8 cellular contexts compared by ENCODE assay signal in the genomic region with DNA sequence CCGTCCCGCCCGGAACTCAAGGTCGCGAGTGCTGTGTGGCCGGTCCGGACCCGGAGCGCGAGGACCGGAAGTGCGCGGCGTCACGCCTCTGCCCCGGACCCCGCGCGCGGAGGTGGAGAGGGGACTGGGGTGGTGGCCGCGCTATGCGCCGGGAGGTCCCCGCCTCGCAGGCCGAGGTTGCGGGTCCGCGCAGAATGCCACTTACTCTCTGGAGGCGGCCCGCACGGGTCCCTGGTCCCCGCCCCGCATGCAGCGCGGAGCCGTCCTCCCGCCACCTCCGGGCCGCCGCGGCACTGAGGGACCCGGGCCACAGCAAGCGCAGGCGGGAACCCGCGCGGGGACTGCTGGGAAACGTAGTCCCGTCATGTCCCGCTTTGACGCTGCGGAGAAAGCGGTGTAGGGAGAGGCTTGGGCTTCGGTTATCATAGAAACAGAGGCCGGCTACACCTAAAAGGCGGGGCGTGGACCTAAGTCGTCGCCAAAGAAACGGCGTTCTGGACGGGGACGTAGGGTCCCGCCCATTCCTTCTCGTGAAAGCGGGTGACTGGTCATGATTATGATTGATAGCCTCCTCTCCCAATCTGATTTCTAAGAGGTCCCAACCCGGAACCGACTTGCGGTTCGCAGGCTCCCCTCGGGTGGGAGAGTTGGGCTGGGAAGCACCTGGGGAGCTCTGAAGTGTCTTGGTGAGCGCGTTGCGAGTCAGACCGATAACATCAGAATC. TPM values are rescaled to one million over a fixed set of nuclear protein-coding genes. Genes with fewer than 3 reads are reported as not detected.
A peak's percentile ranks its signal among the peaks of the same experiment; 100 is the strongest.
DNase-seq lines count a peak whose midpoint lies in the region; ATAC-seq, FAIRE-seq and TF ChIP-seq lines count a peak whose summit lies in the region.

ZNF837 (minus strand) TSS at position 295 of the 724 bp plus-strand sequence. CDS start 11,698 bp downstream, outside the sequence.

- H3K14ac ChIP-seq in H1 (ENCODE audit: insufficient read length): no peak within 1 kb of the TSS

- no peak within 1 kb of the TSS for H3K23ac ChIP-seq in H1 (ENCODE audit: insufficient read length)

- TF ChIP-seq CTCF in H1 (IDR thresholded peaks at IDR 0.05; ENCODE audit: control extremely low read depth in 1 of 3, insufficient read depth in 1 of 3, low read depth in 1 of 3, low read length in 3 of 3): no peak

- H3K4me1 Mint-ChIP-seq in memory B cell: peaks cover 26% of the 10 kb centered on the region

- H2AFZ ChIP-seq in H1 (ENCODE audit: low read length): peak within 1 kb of the TSS; percentile 78; the same call in 1 of the 2 replicates

- no peak within 1 kb of the TSS for H2BK20ac ChIP-seq in H1 (ENCODE audit: low read length)

- DNase-seq in Caki2 (ENCODE audit: low read depth) (peak; percentile 100), HUDEP-2 (lab: John Stamatoyannopoulos, UW; ENCODE audit: unreplicated experiment in 76 of 76) (peak; percentile 91 to 100 (median 100)), NOMO-1 treated with dmso at 0.1 percent for 144 hours (lab: John Stamatoyannopoulos, UW; ENCODE audit: unreplicated experiment) (peak; percentile 97), H1 (ENCODE audit: low read depth in 1 of 2, low spot score in 2 of 2) (peak; percentile 96 to 100), memory B cell (ENCODE audit: low spot score in 2 of 2) (peak; percentile 97)
- peak; percentile 98 for DNase-seq in activated CD8-positive, alpha-beta memory T cell treated with anti-CD3 and anti-CD28 coated beads, Interleukin-2, amount 50 U/mL, for 1 hour (ENCODE audit: extremely low read depth)
- peak; percentile 94 for DNase-seq in stimulated activated CD8-positive, alpha-beta memory T cell treated with anti-CD3 and anti-CD28 coated beads, Interleukin-12 subunit alpha, Interleukin-12 subunit beta, amount 100 ng/mL, for 1 hour (ENCODE audit: low read depth)

- peak; percentile 92 for FAIRE-seq in H1 (lab: Jason Lieb, UNC)

- H3K23me2 ChIP-seq in H1 (ENCODE audit: low read depth, low read length): peaks cover 10% of the 10 kb centered on the region

- POLR2A ChIA-PET in H1 (lab: Charles Lee; ENCODE audit: partially characterized antibody): interaction anchor here (0.5 to 8.5 kb wide), 14 partner anchors 11 to 152 kb away, joined by 3 to 94 read pairs (median 6); partner anchors contain the start of genes RNF225, ZBTB45, ZNF497 and ZNF544

- no peak within 1 kb of the TSS for H2BK12ac ChIP-seq in H1 (ENCODE audit: low read depth, low read length)

- H3K36me3 Mint-ChIP-seq in memory B cell: no peaks in the 10 kb centered on the region

- no peak for TF ChIP-seq EP300 in H1 (IDR thresholded peaks at IDR 0.05; ENCODE audit: borderline replicate concordance in 1 of 2, low read depth in 2 of 2, low read length in 2 of 2)

- no peaks in the 10 kb centered on the region for H3K36me3 ChIP-seq in H1 (ENCODE audit: control insufficient read depth in 2 of 4, insufficient read depth in 4 of 4, low read length in 3 of 4)

- H4K91ac ChIP-seq in H1 (replicated peaks; ENCODE audit: insufficient read length, low read length): peak within 1 kb of the TSS; percentile 15

- peak within 1 kb of the TSS; percentile 56 to 77 (median 64) for H3K4me3 ChIP-seq in H1 (ENCODE audit: extremely low read depth in 1 of 4, insufficient read depth in 2 of 4, low read depth in 3 of 4, low read length in 4 of 4)

- H4K5ac ChIP-seq in H1 (ENCODE audit: insufficient read length, low read depth, low read length): peak within 1 kb of the TSS; percentile 3

- no peaks in the 10 kb centered on the region for H3K27me3 ChIP-seq in H1 (replicated peaks in 1 of 4; ENCODE audit: control insufficient read depth in 3 of 4, extremely low read depth in 1 of 4, insufficient read depth in 3 of 4, low read length in 3 of 4)

- H3K27ac Mint-ChIP-seq in memory B cell: peak within 1 kb of the TSS; percentile 92

- H3K9ac ChIP-seq in H1 (replicated peaks in 1 of 4; ENCODE audit: extremely low read depth in 1 of 4, low read depth in 3 of 4, low read length in 3 of 4): peak within 1 kb of the TSS; percentile 72 to 86 (median 80)

- H3K27me3 Mint-ChIP-seq in memory B cell: no peaks in the 10 kb centered on the region

- peak within 1 kb of the TSS; percentile 72; the same call in 1 of the 2 replicates for H3K27ac ChIP-seq in H1 (ENCODE audit: low read depth, low read length)

- peak within 1 kb of the TSS; percentile 95 for H4K8ac ChIP-seq in H1 (ENCODE audit: extremely low read depth, insufficient read depth, low read length)

- H3K4me2 ChIP-seq in H1 (ENCODE audit: insufficient read depth in 1 of 2, low read depth in 2 of 2, low read length in 2 of 2): peak within 1 kb of the TSS; percentile 91 to 98

- ATAC-seq in GM21390 (IDR thresholded peaks at IDR 0.05; ENCODE audit: unreplicated experiment) (peak; percentile 73), memory B cell (ENCODE audit: low read depth) (peak; percentile 78)

- CTCF ChIA-PET in H1 (lab: Charles Lee; ENCODE audit: partially characterized antibody): interaction anchor here (0.7 to 1.7 kb wide), 4 partner anchors 10 to 33 kb away, joined by 3 to 6 read pairs (median 4); no protein-coding TSS in a partner anchor

- peaks cover 0 to 11% (median 8%) of the 10 kb centered on the region in 4 experiments; a peak in 6 of 7 replicates for H3K4me1 ChIP-seq in H1 (replicated peaks in 1 of 4; ENCODE audit: control insufficient read depth in 3 of 4, insufficient read depth in 4 of 4, low read length in 3 of 4)

- TF ChIP-seq RAD21 in H1 (IDR thresholded peaks at IDR 0.05 in 1 of 2, conservative IDR thresholded peaks at IDR 0.05 in 1 of 2; ENCODE audit: low read depth in 2 of 2, low read length in 2 of 2): no peak; a peak in 1 of 4 replicates

- H3K79me2 ChIP-seq in H1 (ENCODE audit: control insufficient read depth in 1 of 2, insufficient read depth in 2 of 2, low read length in 2 of 2): no peaks in the 10 kb centered on the region; a peak in 1 of 4 replicates

- no peak within 1 kb of the TSS for H2AK5ac ChIP-seq in H1 (ENCODE audit: low read depth, low read length)

- H3K9me3 Mint-ChIP-seq in memory B cell: no peaks in the 10 kb centered on the region

- peak within 1 kb of the TSS; percentile 21 for H3K4ac ChIP-seq in H1 (replicated peaks; ENCODE audit: insufficient read length, low read depth, low read length)

- H2BK15ac ChIP-seq in H1 (ENCODE audit: low read length): no peak within 1 kb of the TSS

- H3K18ac ChIP-seq in H1 (ENCODE audit: extremely low read depth, low read length): peak within 1 kb of the TSS; percentile 55

- no peak within 1 kb of the TSS for H2BK5ac ChIP-seq in H1 (ENCODE audit: low read depth, low read length)

- H3K56ac ChIP-seq in H1 (replicated peaks; ENCODE audit: insufficient read length, low read depth, low read length): peak within 1 kb of the TSS; percentile 33

- WGBS in H1 (ENCODE audit: extremely low coverage in 1 of 2, insufficient coverage in 1 of 2, insufficient read length in 1 of 2, insufficient replicate concordance in 2 of 2, low coverage in 1 of 2, low lambda C conversion rate in 2 of 2, missing lambda C conversion rate in 1 of 2), 2 experiments: 2% methylated on average over 73 of the region's 77 CpGs; no CpG with 5 or more reads in 1 of the 2 experiments

- H3K9me3 ChIP-seq in H1 (ENCODE audit: insufficient read depth in 2 of 2, low read depth in 1 of 2, low read length in 1 of 2): no peaks in the 10 kb centered on the region

- TF ChIP-seq POLR2A in H1 (IDR thresholded peaks at IDR 0.05; ENCODE audit: control extremely low read depth in 1 of 2, low read depth in 2 of 2, low read length in 2 of 2): peak; percentile 89 to 92

- in situ Hi-C loops in Caki2 (cut with HindIII; ENCODE audit: low pct_unique_long_range_greater_than_20kb, low sequenced_read_pairs): no loop called here

- peak within 1 kb of the TSS; percentile 87 for H3K4me3 Mint-ChIP-seq in memory B cell

- H4K20me1 ChIP-seq in H1 (replicated peaks in 1 of 2; ENCODE audit: control insufficient read depth in 1 of 2, insufficient read depth in 2 of 2, low read length in 2 of 2): peaks cover 0 to 5% of the 10 kb centered on the region in 2 experiments

- no peaks in the 10 kb centered on the region; the same call in 1 of the 2 replicates for H3K79me1 ChIP-seq in H1 (ENCODE audit: low read depth, low read length)

- H2BK120ac ChIP-seq in H1 (replicated peaks; ENCODE audit: low read depth, low read length): no peak within 1 kb of the TSS

TF ChIP-seq in H1, 55 proteins besides CTCF, POLR2A, EP300 and RAD21 (continues in another document):
- TF ChIP-seq SIX5 (IDR thresholded peaks at IDR 0.05; ENCODE audit: low read depth, low read length) (peak; percentile 71), SRF (IDR thresholded peaks at IDR 0.05; ENCODE audit: low read depth, low read length) (0 out of 2 replicates have a peak, but pooled peaks have one; percentile 30), CHD2 (IDR thresholded peaks at IDR 0.05; ENCODE audit: low read length) (peak; percentile 85), CHD1 (IDR thresholded peaks at IDR 0.05; ENCODE audit: low read depth, low read length) (no peak), NANOG (IDR thresholded peaks at IDR 0.05; ENCODE audit: insufficient read depth, low read depth, low read length, poor library complexity, severe bottlenecking) (no peak), SIN3A (conservative IDR thresholded peaks at IDR 0.05 in 1 of 2, IDR thresholded peaks at IDR 0.05 in 1 of 2; ENCODE audit: low read depth in 1 of 2, low read length in 2 of 2) (peak; percentile 68 to 93; a peak in 2 of 4 replicates), SUZ12 (IDR thresholded peaks at IDR 0.05; ENCODE audit: low read length) (no peak), KDM5A (IDR thresholded peaks at IDR 0.05; ENCODE audit: low read length) (peak; percentile 74; the same call in 1 of the 2 replicates), KDM4A (IDR thresholded peaks at IDR 0.05; ENCODE audit: low read depth, low read length, severe bottlenecking) (peak; percentile 84), GABPA (IDR thresholded peaks at IDR 0.05; ENCODE audit: borderline replicate concordance, insufficient read depth, low read length) (peak; percentile 99), TAF1 (IDR thresholded peaks at IDR 0.05; ENCODE audit: low read depth, low read length) (peak; percentile 90), SAP30 (IDR thresholded peaks at IDR 0.05; ENCODE audit: insufficient read depth, insufficient replicate concordance, low read length) (peak; percentile 79), GTF2F1 (IDR thresholded peaks at IDR 0.05; ENCODE audit: borderline replicate concordance, low read depth, low read length) (peak; percentile 59; the same call in 1 of the 2 replicates)

RNA-seq across cellular contexts. Expression of gene ZNF837, which starts in this region (rescaled TPM):
- total RNA-seq in Caki2 (2014; rRNA removed; shearing (Covaris generic); ENCODE audit: low replicate concordance): 3.3 and 8.2 TPM in 2 replicates
- 1.9 and 2.7 TPM in 2 replicates for total RNA-seq in H1 (2021; fragmentation: NEBNext Ultra II Directional; extraction: Animal tissue kit (Norgen Biotek cat#: 25700))
- polyA plus RNA-seq in H1 (2011; rRNA removed): 3.3 and 6.6 TPM in 2 replicates
- 4.1 TPM for polyA plus RNA-seq in H1 (2011; cell fraction: cytosol; rRNA removed)
- 4.7 TPM for polyA plus RNA-seq in H1 (2011; cell fraction: nucleus; rRNA removed)
- polyA plus RNA-seq in H1 (2012, experiment 1 of 2): 2.4 to 3.5 TPM (median 2.8 TPM) in 4 replicates
- polyA plus RNA-seq in H1 (2012, experiment 2 of 2): 3.7 TPM
- 1.5 TPM for polyA plus RNA-seq in H1 (2013, experiment 1 of 2)
- polyA plus RNA-seq in H1 (2013, experiment 2 of 2): 1.5 TPM
- polyA minus RNA-seq in H1 (2011; rRNA and poly(A)+ RNA removed): 0.27 and 0.54 TPM in 2 replicates
- 2.3 TPM for polyA minus RNA-seq in H1 (2011; cell fraction: cytosol; rRNA and poly(A)+ RNA removed)
- polyA minus RNA-seq in H1 (2011; cell fraction: nucleus; rRNA and poly(A)+ RNA removed): 1.8 TPM

Comparison
In these comparisons a context has a peak if more than half of its experiments do, and no peak if none do; other contexts are left out.
1. Peak in every context shown above with its lines: DNase-seq, ATAC-seq, H3K4me3 ChIP-seq and H3K27ac ChIP-seq.